15 cellular contexts compared by ENCODE assay signal in the genomic region with DNA sequence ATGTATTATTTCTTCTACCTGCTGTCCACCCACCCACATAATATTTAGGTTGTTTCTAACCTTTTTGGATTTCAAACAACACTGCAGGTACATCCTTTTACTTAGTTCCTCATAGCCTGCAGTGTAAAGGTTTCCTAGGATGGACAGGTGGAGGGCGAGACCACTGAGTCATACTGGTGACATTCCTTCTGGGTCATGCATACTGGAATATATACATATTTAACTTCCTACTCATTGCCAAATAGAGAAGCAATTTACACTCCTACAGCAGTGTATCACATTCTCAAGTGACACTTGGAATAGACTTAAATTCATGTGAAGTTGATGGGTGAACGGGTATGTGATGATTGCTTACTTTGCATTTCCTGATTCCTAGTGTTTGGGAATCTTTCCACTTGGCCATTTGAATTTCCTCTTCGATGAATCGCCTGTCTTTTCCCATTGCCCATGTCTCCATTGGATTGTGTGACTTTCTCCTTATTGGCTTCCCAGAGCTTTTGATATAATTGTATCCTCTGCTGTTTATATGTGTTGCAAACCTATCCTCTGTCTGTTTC. TPM values are rescaled to one million over a fixed set of nuclear protein-coding genes. Genes with fewer than 3 reads are reported as not detected.
DNase-seq lines count a peak whose midpoint lies in the region; ATAC-seq and TF ChIP-seq lines count a peak whose summit lies in the region.
"Had no signal": no experiment of that assay in that cellular context is flagged by ENCODE, and none has a peak within 500 bp of the region (broad histone marks: within the 10 kb centered on the region; RNA-seq: fewer than 3 reads in every experiment).

No MANE protein-coding gene starts in this region.

- H3K4me1 ChIP-seq in HCT116 (ENCODE audit: control insufficient read depth in 1 of 2, insufficient read depth in 2 of 2, low read length in 2 of 2): peaks cover 4 to 20% of the 10 kb centered on the region in 2 experiments; a peak in 3 of 4 replicates
- no peaks in the 10 kb centered on the region for H3K4me1 ChIP-seq in adrenal gland (replicated peaks in 1 of 2)
- no peaks in the 10 kb centered on the region for H3K4me1 ChIP-seq in BE2C

- RAD21 ChIA-PET in HCT116 (lab: Charles Lee; ENCODE audit: low non-redundant PET in 1 of 2, low total read pairs in 2 of 2, uncharacterized antibody in 2 of 2, unreplicated experiment in 2 of 2): no interaction called here

- no peaks in the 10 kb centered on the region for H3K36me3 Mint-ChIP-seq in activated CD4-positive, alpha-beta memory T cell treated with anti-CD3 and anti-CD28 coated beads for 36 hours

- H3K9me3 ChIP-seq in HCT116 (ENCODE audit: control insufficient read depth in 1 of 2, insufficient read depth in 1 of 2, low read depth in 1 of 2, low read length in 2 of 2) (no peaks in the 10 kb centered on the region), adrenal gland (replicated peaks in 1 of 3) (no peaks in the 10 kb centered on the region), BE2C (no peaks in the 10 kb centered on the region)

- H3K9me2 ChIP-seq in HCT116 (ENCODE audit: insufficient read depth): no peaks in the 10 kb centered on the region

- TF ChIP-seq CTCF in HCT116 (IDR thresholded peaks at IDR 0.05 in 2 of 3, conservative IDR thresholded peaks at IDR 0.05 in 1 of 3; ENCODE audit: borderline replicate concordance in 1 of 3, insufficient read depth in 1 of 3, low read depth in 2 of 3, low read length in 2 of 3) (no peak), adrenal gland (IDR thresholded peaks at IDR 0.05) (no peak), BE2C (IDR thresholded peaks at IDR 0.05; ENCODE audit: low read depth, low read length) (no peak)

- H3K4me3 ChIP-seq in HCT116 (replicated peaks in 1 of 2; ENCODE audit: low read depth in 1 of 2, low read length in 2 of 2) (no peak overlapping the region), adrenal gland (no peak overlapping the region), BE2C (ENCODE audit: low read depth, low read length) (no peak overlapping the region)

- H3K9ac ChIP-seq in HCT116 (ENCODE audit: low read length): no peak overlapping the region

- intact Hi-C loops in HCT116 (cut with micrococcal nuclease): no loop called here
- intact Hi-C loops in adrenal gland (cut with DNase I): no loop called here
- intact Hi-C loops in activated CD4-positive, alpha-beta memory T cell treated with anti-CD3 and anti-CD28 coated beads for 36 hours (cut with micrococcal nuclease): no loop called here

- BruUV-seq in HCT116 (replicated peaks; lab: Mats Ljungman, UMichigan): no TSS peak

- DNase-seq in A172 (ENCODE audit: low spot score) (peak; percentile 66), HCT116 (ENCODE audit: low read depth, low spot score) (no peak), SW480 (ENCODE audit: low spot score) (peak; percentile 48), islet precursor cell (peak; percentile 24), adrenal gland (no peak), T-helper 1 cell (no peak), BE2C (no peak)
- no peak for DNase-seq in activated CD4-positive, alpha-beta memory T cell treated with anti-CD3 and anti-CD28 coated beads for 36 hours
- DNase-seq: CD4-positive, alpha-beta T cell; GOT3; NCI-H1417 treated with DMSO at 0.1 percent for 48 hours; NCI-H2029; NCI-H2171 treated with DMSO at 0.1 percent for 48 hours; NCI-H510A; NCI-H82 had no signal

- no peaks in the 10 kb centered on the region for H3K79me2 ChIP-seq in HCT116 (ENCODE audit: insufficient read depth, low read length)

- no peak overlapping the region for H3K27ac Mint-ChIP-seq in activated CD4-positive, alpha-beta memory T cell treated with anti-CD3 and anti-CD28 coated beads for 36 hours
- H3K27ac Mint-ChIP-seq: CD4-positive, alpha-beta T cell had no signal

- TF ChIP-seq RAD21 in HCT116 (IDR thresholded peaks at IDR 0.05; ENCODE audit: low read depth): no peak

- no peak overlapping the region for H3K4me3 Mint-ChIP-seq in activated CD4-positive, alpha-beta memory T cell treated with anti-CD3 and anti-CD28 coated beads for 36 hours
- H3K4me3 Mint-ChIP-seq: CD4-positive, alpha-beta T cell had no signal

- H3K9me3 Mint-ChIP-seq in activated CD4-positive, alpha-beta memory T cell treated with anti-CD3 and anti-CD28 coated beads for 36 hours: peaks cover 5% of the 10 kb centered on the region

- TF ChIP-seq POLR2A in HCT116 (IDR thresholded peaks at IDR 0.05; ENCODE audit: borderline replicate concordance, extremely low read depth, insufficient read depth, insufficient read length): no peak
- no peak for TF ChIP-seq POLR2A in adrenal gland (IDR thresholded peaks at IDR 0.05)

- peaks cover 25% of the 10 kb centered on the region for H3K27me3 Mint-ChIP-seq in activated CD4-positive, alpha-beta memory T cell treated with anti-CD3 and anti-CD28 coated beads for 36 hours

- no peak overlapping the region for H2AFZ ChIP-seq in HCT116 (ENCODE audit: low read depth, low read length, poor library complexity, severe bottlenecking)

- no peaks in the 10 kb centered on the region for H4K20me1 ChIP-seq in HCT116 (ENCODE audit: insufficient read depth)

- WGBS in adrenal gland, 4 donors: 55 to 70% (median 65%) methylated on average over 4 of the region's 4 CpGs

- no peaks in the 10 kb centered on the region for H3K4me1 Mint-ChIP-seq in activated CD4-positive, alpha-beta memory T cell treated with anti-CD3 and anti-CD28 coated beads for 36 hours (ENCODE audit: low read depth)

- H3K36me3 ChIP-seq in HCT116 (ENCODE audit: control insufficient read depth in 1 of 2, insufficient read depth in 2 of 2, low read length in 2 of 2) (no peaks in the 10 kb centered on the region), adrenal gland (replicated peaks in 1 of 2) (no peaks in the 10 kb centered on the region), BE2C (no peaks in the 10 kb centered on the region)

- H3K27me3 ChIP-seq in HCT116 (ENCODE audit: insufficient read depth, low read length) (no peaks in the 10 kb centered on the region), adrenal gland (peaks cover 7% of the 10 kb centered on the region), BE2C (peaks cover 22% of the 10 kb centered on the region)

- H3K27ac ChIP-seq in HCT116 (ENCODE audit: low read depth, low read length) (no peak overlapping the region), adrenal gland (no peak overlapping the region)

- CTCF ChIA-PET in HCT116 (lab: Charles Lee): no interaction called here
- CTCF ChIA-PET in activated CD4-positive, alpha-beta memory T cell treated with anti-CD3 and anti-CD28 coated beads for 36 hours (lab: Charles Lee): no interaction called here

- peak overlapping the region; percentile 33 for H3K4me2 ChIP-seq in HCT116 (ENCODE audit: low read length)

- ATAC-seq in HCT116: peak; percentile 73; the same call in 1 of the 2 replicates

- POLR2A ChIA-PET in HCT116 (lab: Charles Lee): no interaction called here
- POLR2A ChIA-PET in activated CD4-positive, alpha-beta memory T cell treated with anti-CD3 and anti-CD28 coated beads for 36 hours (lab: Charles Lee): no interaction called here

TF ChIP-seq in HCT116, 20 proteins besides CTCF, POLR2A, EP300 and RAD21:
- TF ChIP-seq, protein P1, sequence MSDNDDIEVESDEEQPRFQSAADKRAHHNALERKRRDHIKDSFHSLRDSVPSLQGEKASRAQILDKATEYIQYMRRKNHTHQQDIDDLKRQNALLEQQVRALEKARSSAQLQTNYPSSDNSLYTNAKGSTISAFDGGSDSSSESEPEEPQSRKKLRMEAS (IDR thresholded peaks at IDR 0.05): no peak
- no peak for TF ChIP-seq YY1 (IDR thresholded peaks at IDR 0.05; ENCODE audit: extremely low read depth, insufficient replicate concordance, low read depth, low read length)
- TF ChIP-seq ZFX (IDR thresholded peaks at IDR 0.05): no peak
- TF ChIP-seq SP1 (IDR thresholded peaks at IDR 0.05; ENCODE audit: low read depth): peak; percentile 29; the same call in 1 of the 2 replicates
- peak; percentile 48 for TF ChIP-seq FOSL1 (IDR thresholded peaks at IDR 0.05; ENCODE audit: low read depth)
- TF ChIP-seq SRF (IDR thresholded peaks at IDR 0.05; ENCODE audit: low read depth): no peak
- no peak for TF ChIP-seq TCF7L2 (IDR thresholded peaks at IDR 0.05; ENCODE audit: borderline replicate concordance, extremely low read depth, insufficient read depth, insufficient read length)
- no peak for TF ChIP-seq POLR2AphosphoS5 (IDR thresholded peaks at IDR 0.05; ENCODE audit: low read depth, low read length)
- no peak for TF ChIP-seq CEBPB (IDR thresholded peaks at IDR 0.05; ENCODE audit: low read depth)
- no peak for TF ChIP-seq EGR1 (IDR thresholded peaks at IDR 0.05; ENCODE audit: low read depth)
- peak; percentile 37 for TF ChIP-seq JUND (IDR thresholded peaks at IDR 0.05)
- TF ChIP-seq, protein P2, sequence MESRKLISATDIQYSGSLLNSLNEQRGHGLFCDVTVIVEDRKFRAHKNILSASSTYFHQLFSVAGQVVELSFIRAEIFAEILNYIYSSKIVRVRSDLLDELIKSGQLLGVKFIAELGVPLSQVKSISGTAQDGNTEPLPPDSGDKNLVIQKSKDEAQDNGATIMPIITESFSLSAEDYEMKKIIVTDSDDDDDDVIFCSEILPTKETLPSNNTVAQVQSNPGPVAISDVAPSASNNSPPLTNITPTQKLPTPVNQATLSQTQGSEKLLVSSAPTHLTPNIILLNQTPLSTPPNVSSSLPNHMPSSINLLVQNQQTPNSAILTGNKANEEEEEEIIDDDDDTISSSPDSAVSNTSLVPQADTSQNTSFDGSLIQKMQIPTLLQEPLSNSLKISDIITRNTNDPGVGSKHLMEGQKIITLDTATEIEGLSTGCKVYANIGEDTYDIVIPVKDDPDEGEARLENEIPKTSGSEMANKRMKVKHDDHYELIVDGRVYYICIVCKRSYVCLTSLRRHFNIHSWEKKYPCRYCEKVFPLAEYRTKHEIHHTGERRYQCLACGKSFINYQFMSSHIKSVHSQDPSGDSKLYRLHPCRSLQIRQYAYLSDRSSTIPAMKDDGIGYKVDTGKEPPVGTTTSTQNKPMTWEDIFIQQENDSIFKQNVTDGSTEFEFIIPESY (IDR thresholded peaks at IDR 0.05; ENCODE audit: extremely low read depth, insufficient replicate concordance, low read length): no peak
TF ChIP-seq in HCT116: peak in this region for 3.

RNA-seq across cellular contexts. Expression of a gene that starts 8.2 kb away (rescaled TPM):
- 6.7 and 10.6 TPM in 2 replicates for total RNA-seq in A172 (2014; rRNA removed; shearing (Covaris generic))
- total RNA-seq in HCT116 (2021; ENCODE audit: unreplicated experiment) (32.9 TPM), adrenal gland (1 to 10 TPM in 3 of 8 donors, under 1 TPM in 2, not detected in 3; 0.29 to 7.2 (median 2.0) TPM)
- polyA plus RNA-seq in HCT116 (2012): 29.6 and 33.6 TPM in 2 replicates
- 1 to 10 TPM in 2 of 3 donors, under 1 TPM in 1; 0.71 to 5.9 (median 4.7) TPM for polyA plus RNA-seq in adrenal gland
- total RNA-seq in activated CD4-positive, alpha-beta memory T cell treated with anti-CD3 and anti-CD28 coated beads for 36 hours: not detected
- 0.57 TPM for polyA plus RNA-seq in BE2C (2012; ENCODE audit: insufficient read depth, insufficient read length, low read depth)
- total RNA-seq: CD4-positive, alpha-beta T cell had no signal

Comparison
In these comparisons a context has a peak if more than half of its experiments do, and no peak if none do; other contexts are left out.
1. DNase-seq: peak in A172 (single experiment), SW480 (single experiment) and islet precursor cell (single experiment); none in HCT116 (single experiment), adrenal gland (0 of 7), activated CD4-positive, alpha-beta memory T cell treated with anti-CD3 and anti-CD28 coated beads for 36 hours (single experiment), T-helper 1 cell (0 of 5) and BE2C (single experiment).